ENCODE assay signal across 8 cellular contexts in the genomic region with DNA sequence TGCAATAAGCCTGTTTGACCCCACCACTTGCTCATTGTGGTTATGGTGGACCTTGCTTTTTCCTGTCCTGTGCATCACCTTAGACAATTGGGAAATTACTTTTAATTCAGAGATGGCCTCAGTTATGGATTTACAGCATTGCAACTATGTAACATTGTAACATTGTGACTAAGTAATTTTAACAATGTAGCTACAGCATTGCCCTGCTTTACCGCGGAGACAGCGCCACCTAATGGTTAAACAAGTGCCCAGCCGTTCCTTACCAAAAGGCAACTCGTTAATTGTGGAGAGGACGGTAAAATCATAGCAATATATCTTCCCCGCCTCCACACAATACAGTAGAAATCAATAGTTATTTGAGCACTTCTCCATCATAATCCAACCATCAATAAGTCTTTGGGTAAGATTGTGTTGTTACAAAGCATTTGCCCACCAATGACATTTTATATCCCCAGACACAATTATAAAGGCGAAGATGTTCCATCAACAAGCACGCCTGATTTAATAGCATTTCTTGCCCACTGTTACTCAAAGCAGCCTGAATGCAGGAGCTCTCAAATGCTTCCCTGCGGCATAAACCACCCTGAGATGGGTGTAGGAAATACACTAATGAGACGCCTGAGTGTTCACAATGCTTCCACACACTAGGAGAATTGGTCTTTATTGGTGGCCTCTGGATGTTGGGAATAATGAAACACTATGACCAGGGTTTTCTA.
DNase-seq lines count a peak whose midpoint lies in the region; ATAC-seq and TF ChIP-seq lines count a peak whose summit lies in the region.

No MANE protein-coding gene starts in this region.

- no peak overlapping the region for H3K27ac Mint-ChIP-seq in endothelial cell (ENCODE audit: unreplicated experiment)
- no peak overlapping the region for H3K27ac Mint-ChIP-seq in stimulated activated naive CD8-positive, alpha-beta T cell treated with anti-CD3 and anti-CD28 coated beads, Interleukin-15, amount 100 ng/mL, for 72 hours

- peaks cover 10% of the 10 kb centered on the region for H3K4me1 Mint-ChIP-seq in endothelial cell (ENCODE audit: unreplicated experiment)
- H3K4me1 Mint-ChIP-seq in stimulated activated naive CD8-positive, alpha-beta T cell treated with anti-CD3 and anti-CD28 coated beads, Interleukin-15, amount 100 ng/mL, for 72 hours, result no peaks in the 10 kb centered on the region

- DNase-seq in COLO668 (lab: John Stamatoyannopoulos, UW; ENCODE audit: unreplicated experiment) (peak; percentile 52), NCI-H2196 treated with DMSO at 0.1 percent for 48 hours (lab: John Stamatoyannopoulos, UW; ENCODE audit: unreplicated experiment) (peak; percentile 20), endothelial cell (ENCODE audit: low spot score) (peak; percentile 56), mucosa of gallbladder (ENCODE audit: low spot score) (peak; percentile 51)
- peak; percentile 32 to 37 for DNase-seq in activated CD4-positive, alpha-beta T cell treated with anti-CD3 and anti-CD28 coated beads, Interleukin-2, amount 50 U/mL, for 4 hours
- DNase-seq in stimulated activated naive CD8-positive, alpha-beta T cell treated with anti-CD3 and anti-CD28 coated beads, Interleukin-15, amount 100 ng/mL, for 72 hours, result peak; percentile 44 to 60

- peaks cover 7% of the 10 kb centered on the region for H3K27me3 Mint-ChIP-seq in endothelial cell (ENCODE audit: unreplicated experiment)
- H3K27me3 Mint-ChIP-seq in stimulated activated naive CD8-positive, alpha-beta T cell treated with anti-CD3 and anti-CD28 coated beads, Interleukin-15, amount 100 ng/mL, for 72 hours, result no peaks in the 10 kb centered on the region

- peak; percentile 78 for TF ChIP-seq CTCF in endothelial cell (IDR thresholded peaks at IDR 0.05; ENCODE audit: unreplicated experiment)

- H3K4me3 Mint-ChIP-seq in endothelial cell (ENCODE audit: unreplicated experiment), result no peak overlapping the region
- no peak overlapping the region for H3K4me3 Mint-ChIP-seq in stimulated activated naive CD8-positive, alpha-beta T cell treated with anti-CD3 and anti-CD28 coated beads, Interleukin-15, amount 100 ng/mL, for 72 hours

- ATAC-seq in GM21717 (IDR thresholded peaks at IDR 0.05; ENCODE audit: unreplicated experiment) (peak; percentile 55), HG03571 (IDR thresholded peaks at IDR 0.05; ENCODE audit: unreplicated experiment) (no peak)
- ATAC-seq in stimulated activated naive CD8-positive, alpha-beta T cell treated with anti-CD3 and anti-CD28 coated beads, Interleukin-15, amount 100 ng/mL, for 72 hours, result peak; percentile 82

- peaks cover 4% of the 10 kb centered on the region for H3K36me3 Mint-ChIP-seq in endothelial cell (ENCODE audit: low read depth, unreplicated experiment)

- no peaks in the 10 kb centered on the region for H3K9me3 Mint-ChIP-seq in endothelial cell (ENCODE audit: unreplicated experiment)
- H3K9me3 Mint-ChIP-seq in stimulated activated naive CD8-positive, alpha-beta T cell treated with anti-CD3 and anti-CD28 coated beads, Interleukin-15, amount 100 ng/mL, for 72 hours, result no peaks in the 10 kb centered on the region
